In genomic region chr3:133367956-133368355, GRCh38 we compare ENCODE assay signal across 29 cellular contexts. TPM values are rescaled to one million over a fixed set of nuclear protein-coding genes. Genes with fewer than 3 reads are reported as not detected.
"Had no signal": no experiment of that assay in that cellular context is flagged by ENCODE, and none has a peak within 500 bp of the region (broad histone marks: within the 10 kb centered on the region; RNA-seq: fewer than 3 reads in every experiment).

No MANE protein-coding gene starts in this region.

- DNase-seq: activated CD4-positive, alpha-beta T cell treated with anti-CD3 and anti-CD28 coated beads, Interleukin-2, amount 10 ng/mL, durations not matched to agents 24 days and 14 days; activated CD4-positive, alpha-beta T cell treated with anti-CD3 and anti-CD28 coated beads, Interleukin-2, amount 50 U/mL, for 4 hours; activated CD8-positive, alpha-beta T cell treated with anti-CD3 and anti-CD28 coated beads for 36 hours; activated effector memory CD4-positive, alpha-beta T cell treated with anti-CD3 and anti-CD28 coated beads, Interleukin-2, amount 50 U/mL, for 16 hours; activated naive CD4-positive, alpha-beta T cell; activated naive CD4-positive, alpha-beta T cell treated with anti-CD3 and anti-CD28 coated beads, Interleukin-2, amount 50 U/mL, for 16 hours; activated naive CD8-positive, alpha-beta T cell treated with anti-CD3 and anti-CD28 coated beads for 36 hours; activated T-cell treated with anti-CD3 and anti-CD28 coated beads, Interleukin-2, amount 50 U/mL, for 1 hour; activated T-cell treated with anti-CD3 and anti-CD28 coated beads, Interleukin-2, amount 50 U/mL, for 72 hours; amygdala; brain microvascular endothelial cell; Kasumi-1; KG1; MG63; NCI-H1092; NCI-H1436 treated with DMSO at 0.1 percent for 48 hours; NCI-H1694 treated with DMSO at 0.1 percent for 48 hours; NCI-H2029; NCI-H345; NCI-H524 treated with DMSO at 0.1 percent for 48 hours; SHP77 treated with DMSO at 0.1 percent for 48 hours; SK-N-SH had no signal

- H3K36me3 ChIP-seq: brain microvascular endothelial cell, MG63, SJSA1 had no signal

- H3K4me3 ChIP-seq: MG63, SJSA1 had no signal

- H3K4me1 ChIP-seq: SJSA1 had no signal

- H3K27me3 Mint-ChIP-seq: activated CD8-positive, alpha-beta T cell treated with anti-CD3 and anti-CD28 coated beads for 36 hours; activated naive CD8-positive, alpha-beta T cell treated with anti-CD3 and anti-CD28 coated beads for 36 hours had no signal

- H3K27me3 ChIP-seq: brain microvascular endothelial cell, SJSA1 had no signal

- H3K27ac Mint-ChIP-seq: activated CD4-positive, alpha-beta T cell treated with anti-CD3 and anti-CD28 coated beads, Interleukin-2, amount 10 ng/mL, durations not matched to agents 24 days and 14 days; activated CD8-positive, alpha-beta T cell treated with anti-CD3 and anti-CD28 coated beads for 36 hours; activated naive CD8-positive, alpha-beta T cell treated with anti-CD3 and anti-CD28 coated beads for 36 hours; activated T-cell treated with anti-CD3 and anti-CD28 coated beads, Interleukin-2, amount 50 U/mL, for 72 hours; activated T-helper 17 cell treated with anti-CD3 and anti-CD28 coated beads, Interleukin-2, amount 50 U/mL, for 72 hours; T-helper 1 cell treated with Interleukin-12 subunit alpha and Interleukin-12 subunit beta and Interleukin-4 antibody, amounts not matched to agents 30 μg/mL and 1 μg/mL, for 36 hours; T-helper 2 cell treated with Interferon-gamma antibody and Interleukin-4, amounts not matched to agents 5 μg/mL and 100 μg/mL, for 36 hours had no signal

- H3K9me3 ChIP-seq: MG63, SJSA1, SK-N-SH had no signal

- ATAC-seq: activated CD8-positive, alpha-beta T cell treated with anti-CD3 and anti-CD28 coated beads for 36 hours; activated T-cell treated with anti-CD3 and anti-CD28 coated beads, Interleukin-2, amount 50 U/mL, for 72 hours; activated T-helper 17 cell treated with anti-CD3 and anti-CD28 coated beads, Interleukin-2, amount 50 U/mL, for 72 hours; Panc1 had no signal

- H3K36me3 Mint-ChIP-seq: activated naive CD8-positive, alpha-beta T cell treated with anti-CD3 and anti-CD28 coated beads for 36 hours had no signal

- H3K27ac ChIP-seq: brain microvascular endothelial cell, SJSA1 had no signal

- H3K4me3 Mint-ChIP-seq: activated CD4-positive, alpha-beta T cell treated with anti-CD3 and anti-CD28 coated beads, Interleukin-2, amount 10 ng/mL, durations not matched to agents 24 days and 14 days; activated CD8-positive, alpha-beta T cell treated with anti-CD3 and anti-CD28 coated beads for 36 hours; activated naive CD8-positive, alpha-beta T cell treated with anti-CD3 and anti-CD28 coated beads for 36 hours; activated T-cell treated with anti-CD3 and anti-CD28 coated beads, Interleukin-2, amount 50 U/mL, for 72 hours; activated T-helper 17 cell treated with anti-CD3 and anti-CD28 coated beads, Interleukin-2, amount 50 U/mL, for 72 hours; T-helper 1 cell treated with Interleukin-12 subunit alpha and Interleukin-12 subunit beta and Interleukin-4 antibody, amounts not matched to agents 30 μg/mL and 1 μg/mL, for 36 hours; T-helper 2 cell treated with Interferon-gamma antibody and Interleukin-4, amounts not matched to agents 5 μg/mL and 100 μg/mL, for 36 hours had no signal

- H3K4me1 Mint-ChIP-seq: activated CD4-positive, alpha-beta T cell treated with anti-CD3 and anti-CD28 coated beads, Interleukin-2, amount 10 ng/mL, durations not matched to agents 24 days and 14 days; activated naive CD8-positive, alpha-beta T cell treated with anti-CD3 and anti-CD28 coated beads for 36 hours; activated T-helper 17 cell treated with anti-CD3 and anti-CD28 coated beads, Interleukin-2, amount 50 U/mL, for 72 hours had no signal

- H3K9me3 Mint-ChIP-seq: activated CD4-positive, alpha-beta T cell treated with anti-CD3 and anti-CD28 coated beads, Interleukin-2, amount 10 ng/mL, durations not matched to agents 24 days and 14 days; activated CD8-positive, alpha-beta T cell treated with anti-CD3 and anti-CD28 coated beads for 36 hours; activated naive CD8-positive, alpha-beta T cell treated with anti-CD3 and anti-CD28 coated beads for 36 hours; activated T-cell treated with anti-CD3 and anti-CD28 coated beads, Interleukin-2, amount 50 U/mL, for 72 hours; activated T-helper 17 cell treated with anti-CD3 and anti-CD28 coated beads, Interleukin-2, amount 50 U/mL, for 72 hours; T-helper 1 cell treated with Interleukin-12 subunit alpha and Interleukin-12 subunit beta and Interleukin-4 antibody, amounts not matched to agents 30 μg/mL and 1 μg/mL, for 36 hours; T-helper 2 cell treated with Interferon-gamma antibody and Interleukin-4, amounts not matched to agents 5 μg/mL and 100 μg/mL, for 36 hours had no signal

RNA-seq across cellular contexts. Expression of gene BFSP2, which starts 31.9 kb away (rescaled TPM):
- total RNA-seq: activated CD4-positive, alpha-beta T cell treated with anti-CD3 and anti-CD28 coated beads, Interleukin-2, amount 10 ng/mL, durations not matched to agents 24 days and 14 days; activated naive CD8-positive, alpha-beta T cell treated with anti-CD3 and anti-CD28 coated beads for 36 hours; activated T-cell treated with anti-CD3 and anti-CD28 coated beads, Interleukin-2, amount 50 U/mL, for 72 hours; NCI-H460; RPMI7951; SJSA1 had no signal
- polyA plus RNA-seq: SK-N-SH had no signal
